8 cellular contexts compared by ENCODE assay signal in the genomic region with DNA sequence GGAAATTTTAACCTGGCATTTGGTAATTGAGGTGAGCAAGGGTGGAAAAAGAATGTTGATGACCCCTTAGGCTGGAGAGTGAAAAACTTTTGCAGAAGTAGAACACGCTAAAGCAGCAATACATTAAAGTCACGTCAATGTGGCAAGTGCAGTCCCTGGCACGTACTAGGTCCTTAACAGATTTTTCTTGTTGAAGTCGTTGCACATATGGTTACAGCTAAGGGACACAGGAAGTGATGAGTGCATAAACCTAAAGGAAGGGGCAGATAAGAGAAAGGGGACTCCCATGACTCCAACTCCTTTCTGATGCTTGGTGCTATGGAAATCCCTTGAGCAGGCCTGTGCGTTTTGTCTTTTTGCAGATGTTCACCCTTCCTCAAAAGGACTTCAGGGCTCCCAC. TPM values are rescaled to one million over a fixed set of nuclear protein-coding genes. Genes with fewer than 3 reads are reported as not detected.
A peak's percentile ranks its signal among the peaks of the same experiment; 100 is the strongest.
DNase-seq lines count a peak whose midpoint lies in the region; ATAC-seq and TF ChIP-seq lines count a peak whose summit lies in the region.
"Had no signal": no experiment of that assay in that cellular context is flagged by ENCODE, and none has a peak within 500 bp of the region (broad histone marks: within the 10 kb centered on the region; RNA-seq: fewer than 3 reads in every experiment).

No MANE protein-coding gene starts in this region.

- H3K4me1 ChIP-seq in GM23338 (ENCODE audit: insufficient read depth) (peaks cover 16% of the 10 kb centered on the region), SJCRH30 (no peaks in the 10 kb centered on the region), endocrine pancreas (ENCODE audit: control insufficient read depth, insufficient read depth, low read length) (no peaks in the 10 kb centered on the region), skeletal muscle satellite cell (ENCODE audit: control insufficient read depth, insufficient read depth, low read length) (peaks cover 9% of the 10 kb centered on the region)

- no peak overlapping the region for H3K27ac ChIP-seq in GM23338 (ENCODE audit: low read depth)
- no peak overlapping the region for H3K27ac ChIP-seq in SJCRH30

- no peaks in the 10 kb centered on the region for H3K79me2 ChIP-seq in GM23338 (replicated peaks; ENCODE audit: insufficient read depth)

- H3K4me3 ChIP-seq in GM23338 = peak overlapping the region; percentile 70
- peak overlapping the region; percentile 66 for H3K4me3 ChIP-seq in SJCRH30
- H3K4me3 ChIP-seq in endocrine pancreas (ENCODE audit: control insufficient read depth, insufficient read depth, low read length) = peak overlapping the region; percentile 37
- peak overlapping the region; percentile 81 for H3K4me3 ChIP-seq in skeletal muscle satellite cell (ENCODE audit: low read length)

- peaks cover 8% of the 10 kb centered on the region; the same call in 1 of the 2 replicates for H3K27me3 ChIP-seq in GM23338 (ENCODE audit: insufficient read depth)
- H3K27me3 ChIP-seq in SJCRH30 = no peaks in the 10 kb centered on the region
- no peaks in the 10 kb centered on the region for H3K27me3 ChIP-seq in endocrine pancreas (ENCODE audit: control insufficient read depth, insufficient read depth, low read length)
- peaks cover 15% of the 10 kb centered on the region for H3K27me3 ChIP-seq in skeletal muscle satellite cell (ENCODE audit: control insufficient read depth, insufficient read depth, low read length)

- no peak for ATAC-seq in GM23338
- no peak for ATAC-seq in GM19452 (IDR thresholded peaks at IDR 0.05; ENCODE audit: unreplicated experiment)

- no peaks in the 10 kb centered on the region for H3K9me3 ChIP-seq in SJCRH30 (replicated peaks)
- no peaks in the 10 kb centered on the region for H3K9me3 ChIP-seq in endocrine pancreas (ENCODE audit: control insufficient read depth, low read length)
- no peaks in the 10 kb centered on the region for H3K9me3 ChIP-seq in skeletal muscle satellite cell (replicated peaks; ENCODE audit: low read length)

- H3K27ac Mint-ChIP-seq in GM23338 = 0 out of 2 replicates have a peak overlapping the region, but pooled peaks have one; percentile 93

- peaks cover 8% of the 10 kb centered on the region; the same call in 1 of the 2 replicates for H3F3A ChIP-seq in GM23338 (replicated peaks; ENCODE audit: low read depth)

- peaks cover 4% of the 10 kb centered on the region; the same call in 1 of the 2 replicates for H3K9me2 ChIP-seq in GM23338 (ENCODE audit: insufficient read depth)

- no peaks in the 10 kb centered on the region for H3K9me3 Mint-ChIP-seq in GM23338

- H3K36me3 ChIP-seq in GM23338 (ENCODE audit: insufficient read depth) (no peaks in the 10 kb centered on the region), SJCRH30 (no peaks in the 10 kb centered on the region; the same call in 1 of the 2 replicates), endocrine pancreas (ENCODE audit: control insufficient read depth, insufficient read depth, low read length) (no peaks in the 10 kb centered on the region), skeletal muscle satellite cell (ENCODE audit: insufficient read depth, low read length) (no peaks in the 10 kb centered on the region)

- H4K20me1 ChIP-seq in GM23338 (replicated peaks; ENCODE audit: insufficient read depth) = no peaks in the 10 kb centered on the region

- H3K9ac ChIP-seq in endocrine pancreas (ENCODE audit: control insufficient read depth, insufficient read depth, low read length) = no peak overlapping the region
- peak overlapping the region; percentile 87 for H3K9ac ChIP-seq in skeletal muscle satellite cell (ENCODE audit: low read depth, low read length)

- no peak overlapping the region for H2AFZ ChIP-seq in GM23338

- peaks cover 22% of the 10 kb centered on the region for H3K27me3 Mint-ChIP-seq in GM23338 (ENCODE audit: insufficient read depth, low read depth, poor library complexity)

- H3K4me3 Mint-ChIP-seq in GM23338 = peak overlapping the region; percentile 83

- TF ChIP-seq CTCF in GM23338 (conservative IDR thresholded peaks at IDR 0.05; ENCODE audit: low read depth in 2 of 2) = no peak

- peak overlapping the region; percentile 74 for H3K4me2 ChIP-seq in GM23338
- H3K4me2 ChIP-seq in skeletal muscle satellite cell (ENCODE audit: low read length) = peak overlapping the region; percentile 96

- DNase-seq in GM23338 (ENCODE audit: low spot score) (no peak), SJCRH30 (no peak), COLO829 (ENCODE audit: low spot score) (no peak), medulla oblongata (ENCODE audit: extremely low spot score) (no peak)
- DNase-seq: T-helper 9 cell had no signal

- H3K36me3 Mint-ChIP-seq in GM23338 (ENCODE audit: low read depth) = peaks cover 9% of the 10 kb centered on the region

- H3K4me1 Mint-ChIP-seq in GM23338 = peaks cover 34% of the 10 kb centered on the region

TF ChIP-seq in GM23338, 12 proteins besides CTCF, POLR2A, EP300 and RAD21 (continues in another document):
- TF ChIP-seq, protein P1, sequence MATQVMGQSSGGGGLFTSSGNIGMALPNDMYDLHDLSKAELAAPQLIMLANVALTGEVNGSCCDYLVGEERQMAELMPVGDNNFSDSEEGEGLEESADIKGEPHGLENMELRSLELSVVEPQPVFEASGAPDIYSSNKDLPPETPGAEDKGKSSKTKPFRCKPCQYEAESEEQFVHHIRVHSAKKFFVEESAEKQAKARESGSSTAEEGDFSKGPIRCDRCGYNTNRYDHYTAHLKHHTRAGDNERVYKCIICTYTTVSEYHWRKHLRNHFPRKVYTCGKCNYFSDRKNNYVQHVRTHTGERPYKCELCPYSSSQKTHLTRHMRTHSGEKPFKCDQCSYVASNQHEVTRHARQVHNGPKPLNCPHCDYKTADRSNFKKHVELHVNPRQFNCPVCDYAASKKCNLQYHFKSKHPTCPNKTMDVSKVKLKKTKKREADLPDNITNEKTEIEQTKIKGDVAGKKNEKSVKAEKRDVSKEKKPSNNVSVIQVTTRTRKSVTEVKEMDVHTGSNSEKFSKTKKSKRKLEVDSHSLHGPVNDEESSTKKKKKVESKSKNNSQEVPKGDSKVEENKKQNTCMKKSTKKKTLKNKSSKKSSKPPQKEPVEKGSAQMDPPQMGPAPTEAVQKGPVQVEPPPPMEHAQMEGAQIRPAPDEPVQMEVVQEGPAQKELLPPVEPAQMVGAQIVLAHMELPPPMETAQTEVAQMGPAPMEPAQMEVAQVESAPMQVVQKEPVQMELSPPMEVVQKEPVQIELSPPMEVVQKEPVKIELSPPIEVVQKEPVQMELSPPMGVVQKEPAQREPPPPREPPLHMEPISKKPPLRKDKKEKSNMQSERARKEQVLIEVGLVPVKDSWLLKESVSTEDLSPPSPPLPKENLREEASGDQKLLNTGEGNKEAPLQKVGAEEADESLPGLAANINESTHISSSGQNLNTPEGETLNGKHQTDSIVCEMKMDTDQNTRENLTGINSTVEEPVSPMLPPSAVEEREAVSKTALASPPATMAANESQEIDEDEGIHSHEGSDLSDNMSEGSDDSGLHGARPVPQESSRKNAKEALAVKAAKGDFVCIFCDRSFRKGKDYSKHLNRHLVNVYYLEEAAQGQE (IDR thresholded peaks at IDR 0.05; ENCODE audit: unreplicated experiment) = no peak
- no peak for TF ChIP-seq EZH2 (IDR thresholded peaks at IDR 0.05; ENCODE audit: low read depth, unreplicated experiment)
- no peak for TF ChIP-seq ZNF114 (CRISPR knock-in tag; IDR thresholded peaks at IDR 0.05)
- TF ChIP-seq NANOG (IDR thresholded peaks at IDR 0.05; ENCODE audit: borderline replicate concordance) = no peak
- no peak for TF ChIP-seq EZH2phosphoT487 (IDR thresholded peaks at IDR 0.05; ENCODE audit: unreplicated experiment)
- no peak for TF ChIP-seq ZNF331 (CRISPR knock-in tag; IDR thresholded peaks at IDR 0.05; ENCODE audit: low read depth)
- TF ChIP-seq JUNB (IDR thresholded peaks at IDR 0.05; ENCODE audit: unreplicated experiment) = no peak

RNA-seq across cellular contexts. Expression of a gene that starts 1.2 kb away (rescaled TPM):
- 6.6 and 12.0 TPM in 2 replicates for total RNA-seq in GM23338 (2014; rRNA removed; shearing (Covaris generic))
- 2.9 and 3.6 TPM in 2 replicates for polyA plus RNA-seq in GM23338 (2016; fragmentation: Nextera tagmentation; extraction: Ambion mirVana)
- 5.7 and 7.6 TPM in 2 replicates for total RNA-seq in SJCRH30 (2014; rRNA removed; shearing (Covaris generic))
- total RNA-seq in skeletal muscle satellite cell (2012; rRNA removed) = 3.3 and 3.8 TPM in 2 replicates

RNA-seq across cellular contexts. Expression of a gene that starts 19.5 kb away (rescaled TPM):
- total RNA-seq in GM23338 (2014; rRNA removed; shearing (Covaris generic)) = not detected in 2 replicates
- polyA plus RNA-seq in GM23338 (2016; fragmentation: Nextera tagmentation; extraction: Ambion mirVana) = not detected in 2 replicates
- not detected in 2 replicates for total RNA-seq in SJCRH30 (2014; rRNA removed; shearing (Covaris generic))
- total RNA-seq in skeletal muscle satellite cell (2012; rRNA removed) = not detected in 2 replicates

RNA-seq across cellular contexts. Expression of a gene that starts 28.2 kb away (rescaled TPM):
- 43.7 and 48.6 TPM in 2 replicates for total RNA-seq in GM23338 (2014; rRNA removed; shearing (Covaris generic))
- polyA plus RNA-seq in GM23338 (2016; fragmentation: Nextera tagmentation; extraction: Ambion mirVana) = 11.7 and 15.9 TPM in 2 replicates
- total RNA-seq in SJCRH30 (2014; rRNA removed; shearing (Covaris generic)) = 85.0 and 91.7 TPM in 2 replicates
- 83.0 and 94.3 TPM in 2 replicates for total RNA-seq in skeletal muscle satellite cell (2012; rRNA removed)
